ENCODE assay signal across 1 cellular context in the genomic region with DNA sequence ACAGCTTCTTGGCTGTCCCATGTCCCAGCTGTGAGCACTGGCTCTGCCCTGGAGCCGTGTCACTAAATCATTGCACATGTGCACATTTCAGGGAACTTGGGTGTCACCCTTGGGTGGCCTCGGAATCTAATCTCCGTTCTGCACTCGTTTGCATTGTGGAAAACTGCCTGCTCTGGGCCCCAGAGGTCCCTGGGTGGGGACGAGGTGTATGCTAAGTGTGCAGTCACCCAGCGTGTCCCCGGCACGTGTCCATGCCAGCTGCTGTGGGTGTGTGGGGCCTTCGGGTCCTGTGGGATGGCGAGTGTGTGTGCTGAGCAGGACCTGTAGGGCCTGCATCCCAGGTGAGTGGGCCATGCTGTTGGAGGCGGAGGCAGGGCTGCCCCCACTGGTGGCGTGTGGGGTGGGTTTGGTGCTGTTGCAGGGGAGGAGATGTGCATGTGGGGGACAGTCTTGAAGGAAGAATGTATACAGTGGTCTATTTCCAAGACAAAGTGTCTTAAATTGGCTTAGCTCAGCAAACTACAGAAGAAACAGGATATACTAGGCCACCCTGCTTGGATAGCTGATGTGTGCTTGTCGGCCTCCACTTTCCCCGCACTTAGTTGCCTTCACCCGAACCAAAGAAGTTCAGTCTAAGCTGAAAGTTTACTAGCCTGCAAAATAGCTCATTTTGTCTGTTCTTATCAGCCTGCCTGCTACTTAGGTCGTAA.
TF ChIP-seq lines count a peak whose summit lies in the region.

No MANE protein-coding gene starts in this region.

TF ChIP-seq in K562, 482 proteins besides CTCF, POLR2A, EP300 and RAD21 (continued from another document and continues in another):
- TF ChIP-seq, protein P1, sequence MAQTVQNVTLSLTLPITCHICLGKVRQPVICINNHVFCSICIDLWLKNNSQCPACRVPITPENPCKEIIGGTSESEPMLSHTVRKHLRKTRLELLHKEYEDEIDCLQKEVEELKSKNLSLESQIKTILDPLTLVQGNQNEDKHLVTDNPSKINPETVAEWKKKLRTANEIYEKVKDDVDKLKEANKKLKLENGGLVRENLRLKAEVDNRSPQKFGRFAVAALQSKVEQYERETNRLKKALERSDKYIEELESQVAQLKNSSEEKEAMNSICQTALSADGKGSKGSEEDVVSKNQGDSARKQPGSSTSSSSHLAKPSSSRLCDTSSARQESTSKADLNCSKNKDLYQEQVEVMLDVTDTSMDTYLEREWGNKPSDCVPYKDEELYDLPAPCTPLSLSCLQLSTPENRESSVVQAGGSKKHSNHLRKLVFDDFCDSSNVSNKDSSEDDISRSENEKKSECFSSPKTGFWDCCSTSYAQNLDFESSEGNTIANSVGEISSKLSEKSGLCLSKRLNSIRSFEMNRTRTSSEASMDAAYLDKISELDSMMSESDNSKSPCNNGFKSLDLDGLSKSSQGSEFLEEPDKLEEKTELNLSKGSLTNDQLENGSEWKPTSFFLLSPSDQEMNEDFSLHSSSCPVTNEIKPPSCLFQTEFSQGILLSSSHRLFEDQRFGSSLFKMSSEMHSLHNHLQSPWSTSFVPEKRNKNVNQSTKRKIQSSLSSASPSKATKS (CRISPR knock-in tag; IDR thresholded peaks at IDR 0.05): no peak
- no peak for TF ChIP-seq NFE2L1 (tag; IDR thresholded peaks at IDR 0.05; ENCODE audit: borderline replicate concordance, low read depth)
- TF ChIP-seq DMBX1 (CRISPR knock-in tag; IDR thresholded peaks at IDR 0.05; ENCODE audit: borderline replicate concordance): no peak
- no peak for TF ChIP-seq GATA2 (CRISPR knock-in tag; IDR thresholded peaks at IDR 0.05)
- TF ChIP-seq KLF16 (IDR thresholded peaks at IDR 0.05): no peak
- no peak for TF ChIP-seq NCOA1 (IDR thresholded peaks at IDR 0.05; ENCODE audit: low read depth)
- no peak for TF ChIP-seq ZNF780A (CRISPR knock-in tag; IDR thresholded peaks at IDR 0.05)
- no peak for TF ChIP-seq KAT7 (CRISPR knock-in tag; IDR thresholded peaks at IDR 0.05; ENCODE audit: borderline replicate concordance)
- no peak for TF ChIP-seq PHF8 (IDR thresholded peaks at IDR 0.05; ENCODE audit: borderline replicate concordance, low read length)
- TF ChIP-seq, protein P2, sequence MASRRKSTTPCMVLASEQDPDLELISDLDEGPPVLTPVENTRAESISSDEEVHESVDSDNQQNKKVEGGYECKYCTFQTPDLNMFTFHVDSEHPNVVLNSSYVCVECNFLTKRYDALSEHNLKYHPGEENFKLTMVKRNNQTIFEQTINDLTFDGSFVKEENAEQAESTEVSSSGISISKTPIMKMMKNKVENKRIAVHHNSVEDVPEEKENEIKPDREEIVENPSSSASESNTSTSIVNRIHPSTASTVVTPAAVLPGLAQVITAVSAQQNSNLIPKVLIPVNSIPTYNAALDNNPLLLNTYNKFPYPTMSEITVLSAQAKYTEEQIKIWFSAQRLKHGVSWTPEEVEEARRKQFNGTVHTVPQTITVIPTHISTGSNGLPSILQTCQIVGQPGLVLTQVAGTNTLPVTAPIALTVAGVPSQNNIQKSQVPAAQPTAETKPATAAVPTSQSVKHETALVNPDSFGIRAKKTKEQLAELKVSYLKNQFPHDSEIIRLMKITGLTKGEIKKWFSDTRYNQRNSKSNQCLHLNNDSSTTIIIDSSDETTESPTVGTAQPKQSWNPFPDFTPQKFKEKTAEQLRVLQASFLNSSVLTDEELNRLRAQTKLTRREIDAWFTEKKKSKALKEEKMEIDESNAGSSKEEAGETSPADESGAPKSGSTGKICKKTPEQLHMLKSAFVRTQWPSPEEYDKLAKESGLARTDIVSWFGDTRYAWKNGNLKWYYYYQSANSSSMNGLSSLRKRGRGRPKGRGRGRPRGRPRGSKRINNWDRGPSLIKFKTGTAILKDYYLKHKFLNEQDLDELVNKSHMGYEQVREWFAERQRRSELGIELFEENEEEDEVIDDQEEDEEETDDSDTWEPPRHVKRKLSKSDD (conservative IDR thresholded peaks at IDR 0.05; ENCODE audit: low read length): no peak
- peak; percentile 61 for TF ChIP-seq MAFK (IDR thresholded peaks at IDR 0.05; ENCODE audit: low read length)
- TF ChIP-seq, protein P3, sequence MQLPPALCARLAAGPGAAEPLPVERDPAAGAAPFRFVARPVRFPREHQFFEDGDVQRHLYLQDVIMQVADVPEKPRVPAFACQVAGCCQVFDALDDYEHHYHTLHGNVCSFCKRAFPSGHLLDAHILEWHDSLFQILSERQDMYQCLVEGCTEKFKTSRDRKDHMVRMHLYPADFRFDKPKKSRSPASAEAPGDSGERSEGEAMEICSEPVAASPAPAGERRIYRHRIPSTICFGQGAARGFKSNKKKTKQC (CRISPR knock-in tag; IDR thresholded peaks at IDR 0.05): no peak
- TF ChIP-seq GABPB1 (CRISPR knock-in tag; IDR thresholded peaks at IDR 0.05): no peak
- no peak for TF ChIP-seq POLR2B (IDR thresholded peaks at IDR 0.05; ENCODE audit: low read depth, partially characterized antibody)
- TF ChIP-seq ZNF165 (CRISPR knock-in tag; IDR thresholded peaks at IDR 0.05; ENCODE audit: borderline replicate concordance): no peak
- TF ChIP-seq, protein P4, sequence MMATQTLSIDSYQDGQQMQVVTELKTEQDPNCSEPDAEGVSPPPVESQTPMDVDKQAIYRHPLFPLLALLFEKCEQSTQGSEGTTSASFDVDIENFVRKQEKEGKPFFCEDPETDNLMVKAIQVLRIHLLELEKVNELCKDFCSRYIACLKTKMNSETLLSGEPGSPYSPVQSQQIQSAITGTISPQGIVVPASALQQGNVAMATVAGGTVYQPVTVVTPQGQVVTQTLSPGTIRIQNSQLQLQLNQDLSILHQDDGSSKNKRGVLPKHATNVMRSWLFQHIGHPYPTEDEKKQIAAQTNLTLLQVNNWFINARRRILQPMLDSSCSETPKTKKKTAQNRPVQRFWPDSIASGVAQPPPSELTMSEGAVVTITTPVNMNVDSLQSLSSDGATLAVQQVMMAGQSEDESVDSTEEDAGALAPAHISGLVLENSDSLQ (IDR thresholded peaks at IDR 0.05): peak; percentile 63; the same call in 1 of the 2 replicates
- TF ChIP-seq TEAD4 (IDR thresholded peaks at IDR 0.05; ENCODE audit: low read length): peak; percentile 80
- no peak for TF ChIP-seq TEAD4 (CRISPR knock-in tag; IDR thresholded peaks at IDR 0.05; ENCODE audit: borderline replicate concordance)
- no peak for TF ChIP-seq ETS2 (tag; IDR thresholded peaks at IDR 0.05; ENCODE audit: borderline replicate concordance, poor library complexity, severe bottlenecking)
- TF ChIP-seq SIN3A (IDR thresholded peaks at IDR 0.05; ENCODE audit: borderline replicate concordance in 2 of 2, control insufficient read depth in 1 of 2, low read depth in 2 of 2, low read length in 2 of 2): peak in 1 of 2 experiments; percentile 52; a peak in 2 of 4 replicates
- TF ChIP-seq, protein P5, sequence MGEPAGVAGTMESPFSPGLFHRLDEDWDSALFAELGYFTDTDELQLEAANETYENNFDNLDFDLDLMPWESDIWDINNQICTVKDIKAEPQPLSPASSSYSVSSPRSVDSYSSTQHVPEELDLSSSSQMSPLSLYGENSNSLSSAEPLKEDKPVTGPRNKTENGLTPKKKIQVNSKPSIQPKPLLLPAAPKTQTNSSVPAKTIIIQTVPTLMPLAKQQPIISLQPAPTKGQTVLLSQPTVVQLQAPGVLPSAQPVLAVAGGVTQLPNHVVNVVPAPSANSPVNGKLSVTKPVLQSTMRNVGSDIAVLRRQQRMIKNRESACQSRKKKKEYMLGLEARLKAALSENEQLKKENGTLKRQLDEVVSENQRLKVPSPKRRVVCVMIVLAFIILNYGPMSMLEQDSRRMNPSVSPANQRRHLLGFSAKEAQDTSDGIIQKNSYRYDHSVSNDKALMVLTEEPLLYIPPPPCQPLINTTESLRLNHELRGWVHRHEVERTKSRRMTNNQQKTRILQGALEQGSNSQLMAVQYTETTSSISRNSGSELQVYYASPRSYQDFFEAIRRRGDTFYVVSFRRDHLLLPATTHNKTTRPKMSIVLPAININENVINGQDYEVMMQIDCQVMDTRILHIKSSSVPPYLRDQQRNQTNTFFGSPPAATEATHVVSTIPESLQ (CRISPR knock-in tag; IDR thresholded peaks at IDR 0.05): no peak
- peak; percentile 41 for TF ChIP-seq NUFIP1 (IDR thresholded peaks at IDR 0.05; ENCODE audit: partially characterized antibody)
- TF ChIP-seq, protein P6, sequence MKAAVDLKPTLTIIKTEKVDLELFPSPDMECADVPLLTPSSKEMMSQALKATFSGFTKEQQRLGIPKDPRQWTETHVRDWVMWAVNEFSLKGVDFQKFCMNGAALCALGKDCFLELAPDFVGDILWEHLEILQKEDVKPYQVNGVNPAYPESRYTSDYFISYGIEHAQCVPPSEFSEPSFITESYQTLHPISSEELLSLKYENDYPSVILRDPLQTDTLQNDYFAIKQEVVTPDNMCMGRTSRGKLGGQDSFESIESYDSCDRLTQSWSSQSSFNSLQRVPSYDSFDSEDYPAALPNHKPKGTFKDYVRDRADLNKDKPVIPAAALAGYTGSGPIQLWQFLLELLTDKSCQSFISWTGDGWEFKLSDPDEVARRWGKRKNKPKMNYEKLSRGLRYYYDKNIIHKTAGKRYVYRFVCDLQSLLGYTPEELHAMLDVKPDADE (conservative IDR thresholded peaks at IDR 0.05; ENCODE audit: control insufficient read depth, low read depth, low read length): 0 out of 2 replicates have a peak, but pooled peaks have one; percentile 25
- no peak for TF ChIP-seq SMARCE1 (IDR thresholded peaks at IDR 0.05)
- TF ChIP-seq SRSF9 (IDR thresholded peaks at IDR 0.05; ENCODE audit: borderline replicate concordance, low read depth, low read length): no peak
- TF ChIP-seq, protein P7, sequence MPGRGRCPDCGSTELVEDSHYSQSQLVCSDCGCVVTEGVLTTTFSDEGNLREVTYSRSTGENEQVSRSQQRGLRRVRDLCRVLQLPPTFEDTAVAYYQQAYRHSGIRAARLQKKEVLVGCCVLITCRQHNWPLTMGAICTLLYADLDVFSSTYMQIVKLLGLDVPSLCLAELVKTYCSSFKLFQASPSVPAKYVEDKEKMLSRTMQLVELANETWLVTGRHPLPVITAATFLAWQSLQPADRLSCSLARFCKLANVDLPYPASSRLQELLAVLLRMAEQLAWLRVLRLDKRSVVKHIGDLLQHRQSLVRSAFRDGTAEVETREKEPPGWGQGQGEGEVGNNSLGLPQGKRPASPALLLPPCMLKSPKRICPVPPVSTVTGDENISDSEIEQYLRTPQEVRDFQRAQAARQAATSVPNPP (IDR thresholded peaks at IDR 0.05; ENCODE audit: borderline replicate concordance, insufficient read depth, insufficient read length): no peak
- TF ChIP-seq, protein P8, sequence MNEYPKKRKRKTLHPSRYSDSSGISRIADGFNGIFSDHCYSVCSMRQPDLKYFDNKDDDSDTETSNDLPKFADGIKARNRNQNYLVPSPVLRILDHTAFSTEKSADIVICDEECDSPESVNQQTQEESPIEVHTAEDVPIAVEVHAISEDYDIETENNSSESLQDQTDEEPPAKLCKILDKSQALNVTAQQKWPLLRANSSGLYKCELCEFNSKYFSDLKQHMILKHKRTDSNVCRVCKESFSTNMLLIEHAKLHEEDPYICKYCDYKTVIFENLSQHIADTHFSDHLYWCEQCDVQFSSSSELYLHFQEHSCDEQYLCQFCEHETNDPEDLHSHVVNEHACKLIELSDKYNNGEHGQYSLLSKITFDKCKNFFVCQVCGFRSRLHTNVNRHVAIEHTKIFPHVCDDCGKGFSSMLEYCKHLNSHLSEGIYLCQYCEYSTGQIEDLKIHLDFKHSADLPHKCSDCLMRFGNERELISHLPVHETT (CRISPR knock-in tag; conservative IDR thresholded peaks at IDR 0.05 in 1 of 2, IDR thresholded peaks at IDR 0.05 in 1 of 2): no peak
- TF ChIP-seq, protein P9, sequence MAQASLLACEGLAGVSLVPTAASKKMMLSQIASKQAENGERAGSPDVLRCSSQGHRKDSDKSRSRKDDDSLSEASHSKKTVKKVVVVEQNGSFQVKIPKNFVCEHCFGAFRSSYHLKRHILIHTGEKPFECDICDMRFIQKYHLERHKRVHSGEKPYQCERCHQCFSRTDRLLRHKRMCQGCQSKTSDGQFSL (CRISPR knock-in tag; IDR thresholded peaks at IDR 0.05): no peak
- TF ChIP-seq, protein P9 (tag; IDR thresholded peaks at IDR 0.05): no peak
- TF ChIP-seq, protein P10, sequence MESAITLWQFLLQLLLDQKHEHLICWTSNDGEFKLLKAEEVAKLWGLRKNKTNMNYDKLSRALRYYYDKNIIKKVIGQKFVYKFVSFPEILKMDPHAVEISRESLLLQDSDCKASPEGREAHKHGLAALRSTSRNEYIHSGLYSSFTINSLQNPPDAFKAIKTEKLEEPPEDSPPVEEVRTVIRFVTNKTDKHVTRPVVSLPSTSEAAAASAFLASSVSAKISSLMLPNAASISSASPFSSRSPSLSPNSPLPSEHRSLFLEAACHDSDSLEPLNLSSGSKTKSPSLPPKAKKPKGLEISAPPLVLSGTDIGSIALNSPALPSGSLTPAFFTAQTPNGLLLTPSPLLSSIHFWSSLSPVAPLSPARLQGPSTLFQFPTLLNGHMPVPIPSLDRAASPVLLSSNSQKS (CRISPR knock-in tag; IDR thresholded peaks at IDR 0.05): no peak
- TF ChIP-seq KDM1A (IDR thresholded peaks at IDR 0.05): peak; percentile 92 to 96
- no peak for TF ChIP-seq ILK (tag; IDR thresholded peaks at IDR 0.05; ENCODE audit: borderline replicate concordance, low read depth)
- TF ChIP-seq, protein P11, sequence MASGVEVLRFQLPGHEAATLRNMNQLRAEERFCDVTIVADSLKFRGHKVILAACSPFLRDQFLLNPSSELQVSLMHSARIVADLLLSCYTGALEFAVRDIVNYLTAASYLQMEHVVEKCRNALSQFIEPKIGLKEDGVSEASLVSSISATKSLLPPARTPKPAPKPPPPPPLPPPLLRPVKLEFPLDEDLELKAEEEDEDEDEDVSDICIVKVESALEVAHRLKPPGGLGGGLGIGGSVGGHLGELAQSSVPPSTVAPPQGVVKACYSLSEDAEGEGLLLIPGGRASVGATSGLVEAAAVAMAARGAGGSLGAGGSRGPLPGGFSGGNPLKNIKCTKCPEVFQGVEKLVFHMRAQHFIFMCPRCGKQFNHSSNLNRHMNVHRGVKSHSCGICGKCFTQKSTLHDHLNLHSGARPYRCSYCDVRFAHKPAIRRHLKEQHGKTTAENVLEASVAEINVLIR (CRISPR knock-in tag; IDR thresholded peaks at IDR 0.05): no peak
- no peak for TF ChIP-seq SLC30A9 (CRISPR knock-in tag; IDR thresholded peaks at IDR 0.05)
- TF ChIP-seq, protein P12, sequence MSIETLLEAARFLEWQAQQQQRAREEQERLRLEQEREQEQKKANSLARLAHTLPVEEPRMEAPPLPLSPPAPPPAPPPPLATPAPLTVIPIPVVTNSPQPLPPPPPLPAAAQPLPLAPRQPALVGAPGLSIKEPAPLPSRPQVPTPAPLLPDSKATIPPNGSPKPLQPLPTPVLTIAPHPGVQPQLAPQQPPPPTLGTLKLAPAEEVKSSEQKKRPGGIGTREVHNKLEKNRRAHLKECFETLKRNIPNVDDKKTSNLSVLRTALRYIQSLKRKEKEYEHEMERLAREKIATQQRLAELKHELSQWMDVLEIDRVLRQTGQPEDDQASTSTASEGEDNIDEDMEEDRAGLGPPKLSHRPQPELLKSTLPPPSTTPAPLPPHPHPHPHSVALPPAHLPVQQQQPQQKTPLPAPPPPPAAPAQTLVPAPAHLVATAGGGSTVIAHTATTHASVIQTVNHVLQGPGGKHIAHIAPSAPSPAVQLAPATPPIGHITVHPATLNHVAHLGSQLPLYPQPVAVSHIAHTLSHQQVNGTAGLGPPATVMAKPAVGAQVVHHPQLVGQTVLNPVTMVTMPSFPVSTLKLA (conservative IDR thresholded peaks at IDR 0.05): peak in 1 of 2 experiments; percentile 84; a peak in 2 of 4 replicates
- 0 out of 2 replicates have a peak, but pooled peaks have one; percentile 20 for TF ChIP-seq NR4A1 (CRISPR knock-in tag; IDR thresholded peaks at IDR 0.05)
- no peak for TF ChIP-seq NR4A1 (tag; IDR thresholded peaks at IDR 0.05)
- no peak for TF ChIP-seq NFATC3 (IDR thresholded peaks at IDR 0.05)
- TF ChIP-seq ZNF124 (CRISPR knock-in tag; IDR thresholded peaks at IDR 0.05): no peak
- no peak for TF ChIP-seq PRMT5 (CRISPR knock-in tag; IDR thresholded peaks at IDR 0.05)
- TF ChIP-seq STAT5A (IDR thresholded peaks at IDR 0.05; ENCODE audit: borderline replicate concordance, low read length): no peak
- TF ChIP-seq CC2D1A (IDR thresholded peaks at IDR 0.05): no peak
